2 cellular contexts compared by ENCODE assay signal in genomic region chr15:77537006-77537405, GRCh38.
TF ChIP-seq lines count a peak whose summit lies in the region.

No MANE protein-coding gene starts in this region.

TF ChIP-seq in GM12878, 131 proteins besides CTCF, POLR2A, EP300 and RAD21:
- TF ChIP-seq BCL3 (IDR thresholded peaks at IDR 0.05; ENCODE audit: borderline replicate concordance, insufficient read depth, low read depth, low read length, poor library complexity, severe bottlenecking) (no peak), KDM1A (IDR thresholded peaks at IDR 0.05; ENCODE audit: borderline replicate concordance) (no peak), TCF12 (IDR thresholded peaks at IDR 0.05; ENCODE audit: low read depth, low read length) (no peak), YY1 (IDR thresholded peaks at IDR 0.05; ENCODE audit: low read depth, low read length) (no peak), RCOR1 (conservative IDR thresholded peaks at IDR 0.05; ENCODE audit: low read depth, low read length) (no peak), ZSCAN29 (IDR thresholded peaks at IDR 0.05) (no peak), ZNF592 (IDR thresholded peaks at IDR 0.05) (no peak), RB1 (IDR thresholded peaks at IDR 0.05; ENCODE audit: borderline replicate concordance) (no peak), CHD4 (IDR thresholded peaks at IDR 0.05) (no peak), WRNIP1 (IDR thresholded peaks at IDR 0.05; ENCODE audit: borderline replicate concordance, low read depth, low read length) (no peak), NFYA (IDR thresholded peaks at IDR 0.05; ENCODE audit: borderline replicate concordance, low read depth, low read length) (no peak), NR2F1 (conservative IDR thresholded peaks at IDR 0.05) (no peak), MXI1 (IDR thresholded peaks at IDR 0.05; ENCODE audit: low read depth, low read length) (no peak), SUPT20H (IDR thresholded peaks at IDR 0.05; ENCODE audit: borderline replicate concordance, control insufficient read depth, low read depth, low read length) (no peak), EGR1 (IDR thresholded peaks at IDR 0.05; ENCODE audit: borderline replicate concordance in 1 of 2, low read depth in 2 of 2, low read length in 2 of 2) (no peak), HDGF (IDR thresholded peaks at IDR 0.05) (no peak), BMI1 (IDR thresholded peaks at IDR 0.05; ENCODE audit: borderline replicate concordance) (no peak), TAF1 (IDR thresholded peaks at IDR 0.05; ENCODE audit: borderline replicate concordance, low read depth, low read length) (no peak), ETV6 (conservative IDR thresholded peaks at IDR 0.05 in 1 of 2, IDR thresholded peaks at IDR 0.05 in 1 of 2; ENCODE audit: borderline replicate concordance in 1 of 2, low read depth in 1 of 2) (no peak), ESRRA (IDR thresholded peaks at IDR 0.05; ENCODE audit: low read length) (no peak)

TF ChIP-seq in GM12891, 5 proteins besides CTCF, POLR2A, EP300 and RAD21:
- TF ChIP-seq PAX5 (IDR thresholded peaks at IDR 0.05; ENCODE audit: insufficient read depth, low read length, severe bottlenecking) (no peak), POU2F2 (IDR thresholded peaks at IDR 0.05; ENCODE audit: low read depth, low read length) (no peak), POLR2AphosphoS5 (IDR thresholded peaks at IDR 0.05; ENCODE audit: low read depth, low read length) (no peak), SPI1 (IDR thresholded peaks at IDR 0.05; ENCODE audit: low read depth, low read length) (no peak), TAF1 (IDR thresholded peaks at IDR 0.05; ENCODE audit: low read depth, low read length) (no peak)
